ENCODE assay signal across 1 cellular context in the genomic region with DNA sequence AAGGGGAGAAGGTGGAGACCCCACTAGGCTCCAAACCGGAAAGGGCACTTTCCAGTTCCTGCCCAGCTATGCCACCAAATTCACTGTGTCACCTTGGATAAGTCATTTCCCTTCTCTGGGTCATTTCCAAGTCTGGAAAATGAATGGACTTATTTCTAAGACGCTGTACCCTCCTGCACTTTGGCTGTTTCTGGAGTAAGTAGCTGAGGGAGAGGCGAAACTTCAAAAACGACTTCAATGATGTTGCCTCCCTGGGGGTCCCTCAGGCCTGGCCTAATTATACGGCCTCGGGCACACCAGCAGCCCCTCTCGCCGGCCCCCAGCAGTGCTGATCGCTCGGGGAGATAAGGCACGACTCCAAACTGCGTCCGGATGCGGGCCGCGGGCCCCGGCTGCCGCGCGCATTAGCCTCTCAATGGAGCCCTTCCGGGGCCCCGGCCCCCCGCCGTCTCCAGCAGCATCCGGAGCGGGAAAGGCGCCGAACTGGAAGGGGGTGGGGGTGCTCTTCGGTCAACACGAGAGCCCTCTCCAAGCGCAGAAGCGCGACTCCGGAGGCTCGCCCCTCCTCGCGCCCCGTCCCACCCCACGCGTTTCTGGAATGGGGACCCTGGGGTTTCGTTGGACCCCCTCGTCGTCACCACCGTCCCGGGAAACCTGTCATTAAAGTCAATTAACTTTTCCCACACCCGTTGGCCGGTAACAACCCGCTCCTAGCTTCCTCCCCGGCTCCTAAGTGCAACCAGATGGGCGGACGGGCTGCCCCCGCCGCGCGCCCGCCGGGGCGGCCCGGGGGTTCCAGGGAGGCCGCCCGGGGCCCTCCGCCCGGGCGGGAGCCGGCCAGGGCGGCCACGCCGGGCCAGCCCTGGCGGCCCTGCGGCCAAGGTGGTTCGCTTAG.
TF ChIP-seq lines count a peak whose summit lies in the region.

No MANE protein-coding gene starts in this region.

TF ChIP-seq in HEK293, 187 proteins besides CTCF, POLR2A, EP300 and RAD21 (continued from another document and continues in another):
- TF ChIP-seq, protein P1, sequence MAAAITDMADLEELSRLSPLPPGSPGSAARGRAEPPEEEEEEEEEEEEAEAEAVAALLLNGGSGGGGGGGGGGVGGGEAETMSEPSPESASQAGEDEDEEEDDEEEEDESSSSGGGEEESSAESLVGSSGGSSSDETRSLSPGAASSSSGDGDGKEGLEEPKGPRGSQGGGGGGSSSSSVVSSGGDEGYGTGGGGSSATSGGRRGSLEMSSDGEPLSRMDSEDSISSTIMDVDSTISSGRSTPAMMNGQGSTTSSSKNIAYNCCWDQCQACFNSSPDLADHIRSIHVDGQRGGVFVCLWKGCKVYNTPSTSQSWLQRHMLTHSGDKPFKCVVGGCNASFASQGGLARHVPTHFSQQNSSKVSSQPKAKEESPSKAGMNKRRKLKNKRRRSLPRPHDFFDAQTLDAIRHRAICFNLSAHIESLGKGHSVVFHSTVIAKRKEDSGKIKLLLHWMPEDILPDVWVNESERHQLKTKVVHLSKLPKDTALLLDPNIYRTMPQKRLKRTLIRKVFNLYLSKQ (tag by site-specific recombination; IDR thresholded peaks at IDR 0.05; ENCODE audit: borderline replicate concordance), result no peak
- TF ChIP-seq ZNF843 (tag by site-specific recombination; IDR thresholded peaks at IDR 0.05), result peak; percentile 94
- TF ChIP-seq ZNF214 (tag by site-specific recombination; IDR thresholded peaks at IDR 0.05; ENCODE audit: borderline replicate concordance), result no peak
- no peak for TF ChIP-seq ZNF548 (tag by site-specific recombination; IDR thresholded peaks at IDR 0.05)
- peak; percentile 59 for TF ChIP-seq SP2 (tag by site-specific recombination; IDR thresholded peaks at IDR 0.05)
- no peak for TF ChIP-seq ZNF140 (tag by site-specific recombination; IDR thresholded peaks at IDR 0.05)
- TF ChIP-seq, protein P2, sequence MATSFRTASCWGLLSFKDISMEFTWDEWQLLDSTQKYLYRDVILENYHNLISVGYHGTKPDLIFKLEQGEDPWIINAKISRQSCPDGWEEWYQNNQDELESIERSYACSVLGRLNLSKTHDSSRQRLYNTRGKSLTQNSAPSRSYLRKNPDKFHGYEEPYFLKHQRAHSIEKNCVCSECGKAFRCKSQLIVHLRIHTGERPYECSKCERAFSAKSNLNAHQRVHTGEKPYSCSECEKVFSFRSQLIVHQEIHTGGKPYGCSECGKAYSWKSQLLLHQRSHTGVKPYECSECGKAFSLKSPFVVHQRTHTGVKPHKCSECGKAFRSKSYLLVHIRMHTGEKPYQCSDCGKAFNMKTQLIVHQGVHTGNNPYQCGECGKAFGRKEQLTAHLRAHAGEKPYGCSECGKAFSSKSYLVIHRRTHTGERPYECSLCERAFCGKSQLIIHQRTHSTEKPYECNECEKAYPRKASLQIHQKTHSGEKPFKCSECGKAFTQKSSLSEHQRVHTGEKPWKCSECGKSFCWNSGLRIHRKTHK (tag by site-specific recombination; IDR thresholded peaks at IDR 0.05), result no peak
- TF ChIP-seq HOXA7 (CRISPR knock-in tag; IDR thresholded peaks at IDR 0.05; ENCODE audit: borderline replicate concordance), result no peak
- TF ChIP-seq ZNF610 (tag by site-specific recombination; IDR thresholded peaks at IDR 0.05; ENCODE audit: borderline replicate concordance), result peak; percentile 84
- TF ChIP-seq ZNF558 (tag by site-specific recombination; IDR thresholded peaks at IDR 0.05), result no peak
- peak; percentile 31; the same call in 1 of the 2 replicates for TF ChIP-seq ZNF10 (tag by site-specific recombination; IDR thresholded peaks at IDR 0.05)
- no peak for TF ChIP-seq ZNF658 (tag by site-specific recombination; IDR thresholded peaks at IDR 0.05)
- TF ChIP-seq, protein P3, sequence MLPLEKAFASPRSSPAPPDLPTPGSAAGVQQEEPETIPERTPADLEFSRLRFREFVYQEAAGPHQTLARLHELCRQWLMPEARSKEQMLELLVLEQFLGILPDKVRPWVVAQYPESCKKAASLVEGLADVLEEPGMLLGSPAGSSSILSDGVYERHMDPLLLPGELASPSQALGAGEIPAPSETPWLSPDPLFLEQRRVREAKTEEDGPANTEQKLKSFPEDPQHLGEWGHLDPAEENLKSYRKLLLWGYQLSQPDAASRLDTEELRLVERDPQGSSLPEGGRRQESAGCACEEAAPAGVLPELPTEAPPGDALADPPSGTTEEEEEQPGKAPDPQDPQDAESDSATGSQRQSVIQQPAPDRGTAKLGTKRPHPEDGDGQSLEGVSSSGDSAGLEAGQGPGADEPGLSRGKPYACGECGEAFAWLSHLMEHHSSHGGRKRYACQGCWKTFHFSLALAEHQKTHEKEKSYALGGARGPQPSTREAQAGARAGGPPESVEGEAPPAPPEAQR (tag by site-specific recombination; IDR thresholded peaks at IDR 0.05), result no peak
- TF ChIP-seq ZNF169 (tag by site-specific recombination; IDR thresholded peaks at IDR 0.05), result no peak
- peak; percentile 94 for TF ChIP-seq OSR2 (tag by site-specific recombination; IDR thresholded peaks at IDR 0.05)
- TF ChIP-seq ZNF248 (tag by site-specific recombination; IDR thresholded peaks at IDR 0.05), result no peak
- peak; percentile 94 for TF ChIP-seq ZBTB1 (tag by site-specific recombination; IDR thresholded peaks at IDR 0.05)
- TF ChIP-seq ZNF791 (tag by site-specific recombination; IDR thresholded peaks at IDR 0.05), result no peak
- no peak for TF ChIP-seq ZNF223 (tag by site-specific recombination; IDR thresholded peaks at IDR 0.05)
- peak; percentile 93 for TF ChIP-seq ZXDB (tag by site-specific recombination; IDR thresholded peaks at IDR 0.05)
- 0 out of 2 replicates have a peak, but pooled peaks have one; percentile 22 for TF ChIP-seq ZNF324 (tag by site-specific recombination; IDR thresholded peaks at IDR 0.05)
- TF ChIP-seq ZNF175 (tag by site-specific recombination; IDR thresholded peaks at IDR 0.05), result no peak
- TF ChIP-seq ZNF426 (tag by site-specific recombination; IDR thresholded peaks at IDR 0.05), result no peak
- TF ChIP-seq ZNF37A (tag by site-specific recombination; IDR thresholded peaks at IDR 0.05), result peak; percentile 92
- peak; percentile 96 for TF ChIP-seq BCL11A (tag by site-specific recombination; IDR thresholded peaks at IDR 0.05; ENCODE audit: low read depth)
- TF ChIP-seq ZNF24 (tag by site-specific recombination; IDR thresholded peaks at IDR 0.05), result peak; percentile 93; the same call in 1 of the 2 replicates
- TF ChIP-seq TRIM28 (IDR thresholded peaks at IDR 0.05; ENCODE audit: borderline replicate concordance, low read length), result no peak
- TF ChIP-seq ZNF184 (tag by site-specific recombination; IDR thresholded peaks at IDR 0.05), result no peak; the same call in 1 of the 2 replicates
- no peak for TF ChIP-seq REPIN1 (tag by site-specific recombination; IDR thresholded peaks at IDR 0.05; ENCODE audit: low read depth)
- TF ChIP-seq, protein P4, sequence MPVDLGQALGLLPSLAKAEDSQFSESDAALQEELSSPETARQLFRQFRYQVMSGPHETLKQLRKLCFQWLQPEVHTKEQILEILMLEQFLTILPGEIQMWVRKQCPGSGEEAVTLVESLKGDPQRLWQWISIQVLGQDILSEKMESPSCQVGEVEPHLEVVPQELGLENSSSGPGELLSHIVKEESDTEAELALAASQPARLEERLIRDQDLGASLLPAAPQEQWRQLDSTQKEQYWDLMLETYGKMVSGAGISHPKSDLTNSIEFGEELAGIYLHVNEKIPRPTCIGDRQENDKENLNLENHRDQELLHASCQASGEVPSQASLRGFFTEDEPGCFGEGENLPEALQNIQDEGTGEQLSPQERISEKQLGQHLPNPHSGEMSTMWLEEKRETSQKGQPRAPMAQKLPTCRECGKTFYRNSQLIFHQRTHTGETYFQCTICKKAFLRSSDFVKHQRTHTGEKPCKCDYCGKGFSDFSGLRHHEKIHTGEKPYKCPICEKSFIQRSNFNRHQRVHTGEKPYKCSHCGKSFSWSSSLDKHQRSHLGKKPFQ (tag by site-specific recombination; IDR thresholded peaks at IDR 0.05), result peak; percentile 89
- peak; percentile 76 for TF ChIP-seq GLI2 (tag by site-specific recombination; IDR thresholded peaks at IDR 0.05; ENCODE audit: borderline replicate concordance, low read depth)
- TF ChIP-seq ZNF596 (tag by site-specific recombination; IDR thresholded peaks at IDR 0.05), result peak; percentile 89
- TF ChIP-seq, protein P5, sequence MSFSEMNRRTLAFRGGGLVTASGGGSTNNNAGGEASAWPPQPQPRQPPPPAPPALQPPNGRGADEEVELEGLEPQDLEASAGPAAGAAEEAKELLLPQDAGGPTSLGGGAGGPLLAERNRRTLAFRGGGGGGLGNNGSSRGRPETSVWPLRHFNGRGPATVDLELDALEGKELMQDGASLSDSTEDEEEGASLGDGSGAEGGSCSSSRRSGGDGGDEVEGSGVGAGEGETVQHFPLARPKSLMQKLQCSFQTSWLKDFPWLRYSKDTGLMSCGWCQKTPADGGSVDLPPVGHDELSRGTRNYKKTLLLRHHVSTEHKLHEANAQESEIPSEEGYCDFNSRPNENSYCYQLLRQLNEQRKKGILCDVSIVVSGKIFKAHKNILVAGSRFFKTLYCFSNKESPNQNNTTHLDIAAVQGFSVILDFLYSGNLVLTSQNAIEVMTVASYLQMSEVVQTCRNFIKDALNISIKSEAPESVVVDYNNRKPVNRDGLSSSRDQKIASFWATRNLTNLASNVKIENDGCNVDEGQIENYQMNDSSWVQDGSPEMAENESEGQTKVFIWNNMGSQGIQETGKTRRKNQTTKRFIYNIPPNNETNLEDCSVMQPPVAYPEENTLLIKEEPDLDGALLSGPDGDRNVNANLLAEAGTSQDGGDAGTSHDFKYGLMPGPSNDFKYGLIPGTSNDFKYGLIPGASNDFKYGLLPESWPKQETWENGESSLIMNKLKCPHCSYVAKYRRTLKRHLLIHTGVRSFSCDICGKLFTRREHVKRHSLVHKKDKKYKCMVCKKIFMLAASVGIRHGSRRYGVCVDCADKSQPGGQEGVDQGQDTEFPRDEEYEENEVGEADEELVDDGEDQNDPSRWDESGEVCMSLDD (tag by site-specific recombination; IDR thresholded peaks at IDR 0.05), result peak; percentile 91
- TF ChIP-seq, protein P6, sequence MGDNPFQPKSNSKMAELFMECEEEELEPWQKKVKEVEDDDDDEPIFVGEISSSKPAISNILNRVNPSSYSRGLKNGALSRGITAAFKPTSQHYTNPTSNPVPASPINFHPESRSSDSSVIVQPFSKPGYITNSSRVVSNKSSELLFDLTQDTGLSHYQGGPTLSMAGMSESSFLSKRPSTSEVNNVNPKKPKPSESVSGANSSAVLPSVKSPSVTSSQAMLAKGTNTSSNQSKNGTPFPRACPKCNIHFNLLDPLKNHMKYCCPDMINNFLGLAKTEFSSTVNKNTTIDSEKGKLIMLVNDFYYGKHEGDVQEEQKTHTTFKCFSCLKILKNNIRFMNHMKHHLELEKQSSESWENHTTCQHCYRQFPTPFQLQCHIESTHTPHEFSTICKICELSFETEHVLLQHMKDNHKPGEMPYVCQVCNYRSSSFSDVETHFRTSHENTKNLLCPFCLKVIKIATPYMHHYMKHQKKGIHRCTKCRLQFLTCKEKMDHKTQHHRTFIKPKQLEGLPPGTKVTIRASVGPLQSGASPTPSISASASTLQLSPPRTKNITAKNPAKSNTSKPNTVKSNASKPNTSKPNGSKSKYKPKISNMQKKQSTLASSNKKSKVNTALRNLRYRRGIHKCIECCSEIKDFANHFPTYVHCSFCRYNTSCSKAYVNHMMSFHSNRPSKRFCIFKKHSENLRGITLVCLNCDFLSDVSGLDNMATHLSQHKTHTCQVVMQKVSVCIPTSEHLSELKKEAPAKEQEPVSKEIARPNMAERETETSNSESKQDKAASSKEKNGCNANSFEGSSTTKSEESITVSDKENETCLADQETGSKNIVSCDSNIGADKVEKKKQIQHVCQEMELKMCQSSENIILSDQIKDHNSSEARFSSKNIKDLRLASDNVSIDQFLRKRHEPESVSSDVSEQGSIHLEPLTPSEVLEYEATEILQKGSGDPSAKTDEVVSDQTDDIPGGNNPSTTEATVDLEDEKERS (tag by site-specific recombination; IDR thresholded peaks at IDR 0.05), result no peak; the same call in 1 of the 2 replicates
- no peak for TF ChIP-seq ZNF560 (tag by site-specific recombination; IDR thresholded peaks at IDR 0.05; ENCODE audit: borderline replicate concordance)
- TF ChIP-seq ZNF155 (tag by site-specific recombination; IDR thresholded peaks at IDR 0.05), result no peak
- TF ChIP-seq, protein P7, sequence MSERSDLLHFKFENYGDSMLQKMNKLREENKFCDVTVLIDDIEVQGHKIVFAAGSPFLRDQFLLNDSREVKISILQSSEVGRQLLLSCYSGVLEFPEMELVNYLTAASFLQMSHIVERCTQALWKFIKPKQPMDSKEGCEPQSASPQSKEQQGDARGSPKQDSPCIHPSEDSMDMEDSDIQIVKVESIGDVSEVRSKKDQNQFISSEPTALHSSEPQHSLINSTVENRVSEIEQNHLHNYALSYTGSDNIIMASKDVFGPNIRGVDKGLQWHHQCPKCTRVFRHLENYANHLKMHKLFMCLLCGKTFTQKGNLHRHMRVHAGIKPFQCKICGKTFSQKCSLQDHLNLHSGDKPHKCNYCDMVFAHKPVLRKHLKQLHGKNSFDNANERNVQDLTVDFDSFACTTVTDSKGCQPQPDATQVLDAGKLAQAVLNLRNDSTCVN (tag by site-specific recombination; optimal IDR thresholded peaks at IDR 0.05), result peak; percentile 87
- TF ChIP-seq, protein P8, sequence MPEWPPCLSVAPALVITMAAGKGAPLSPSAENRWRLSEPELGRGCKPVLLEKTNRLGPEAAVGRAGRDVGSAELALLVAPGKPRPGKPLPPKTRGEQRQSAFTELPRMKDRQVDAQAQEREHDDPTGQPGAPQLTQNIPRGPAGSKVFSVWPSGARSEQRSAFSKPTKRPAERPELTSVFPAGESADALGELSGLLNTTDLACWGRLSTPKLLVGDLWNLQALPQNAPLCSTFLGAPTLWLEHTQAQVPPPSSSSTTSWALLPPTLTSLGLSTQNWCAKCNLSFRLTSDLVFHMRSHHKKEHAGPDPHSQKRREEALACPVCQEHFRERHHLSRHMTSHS (tag by site-specific recombination; IDR thresholded peaks at IDR 0.05), result peak; percentile 90
- TF ChIP-seq ZNF677 (tag by site-specific recombination; IDR thresholded peaks at IDR 0.05), result no peak
- no peak for TF ChIP-seq ZNF624 (tag by site-specific recombination; IDR thresholded peaks at IDR 0.05)
- TF ChIP-seq, protein P9, sequence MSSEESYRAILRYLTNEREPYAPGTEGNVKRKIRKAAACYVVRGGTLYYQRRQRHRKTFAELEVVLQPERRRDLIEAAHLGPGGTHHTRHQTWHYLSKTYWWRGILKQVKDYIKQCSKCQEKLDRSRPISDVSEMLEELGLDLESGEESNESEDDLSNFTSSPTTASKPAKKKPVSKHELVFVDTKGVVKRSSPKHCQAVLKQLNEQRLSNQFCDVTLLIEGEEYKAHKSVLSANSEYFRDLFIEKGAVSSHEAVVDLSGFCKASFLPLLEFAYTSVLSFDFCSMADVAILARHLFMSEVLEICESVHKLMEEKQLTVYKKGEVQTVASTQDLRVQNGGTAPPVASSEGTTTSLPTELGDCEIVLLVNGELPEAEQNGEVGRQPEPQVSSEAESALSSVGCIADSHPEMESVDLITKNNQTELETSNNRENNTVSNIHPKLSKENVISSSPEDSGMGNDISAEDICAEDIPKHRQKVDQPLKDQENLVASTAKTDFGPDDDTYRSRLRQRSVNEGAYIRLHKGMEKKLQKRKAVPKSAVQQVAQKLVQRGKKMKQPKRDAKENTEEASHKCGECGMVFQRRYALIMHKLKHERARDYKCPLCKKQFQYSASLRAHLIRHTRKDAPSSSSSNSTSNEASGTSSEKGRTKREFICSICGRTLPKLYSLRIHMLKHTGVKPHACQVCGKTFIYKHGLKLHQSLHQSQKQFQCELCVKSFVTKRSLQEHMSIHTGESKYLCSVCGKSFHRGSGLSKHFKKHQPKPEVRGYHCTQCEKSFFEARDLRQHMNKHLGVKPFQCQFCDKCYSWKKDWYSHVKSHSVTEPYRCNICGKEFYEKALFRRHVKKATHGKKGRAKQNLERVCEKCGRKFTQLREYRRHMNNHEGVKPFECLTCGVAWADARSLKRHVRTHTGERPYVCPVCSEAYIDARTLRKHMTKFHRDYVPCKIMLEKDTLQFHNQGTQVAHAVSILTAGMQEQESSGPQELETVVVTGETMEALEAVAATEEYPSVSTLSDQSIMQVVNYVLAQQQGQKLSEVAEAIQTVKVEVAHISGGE (tag by site-specific recombination; conservative IDR thresholded peaks at IDR 0.05; ENCODE audit: low read depth), result peak; percentile 72
- TF ChIP-seq ZSCAN16 (tag by site-specific recombination; IDR thresholded peaks at IDR 0.05), result no peak
